ENCODE assay signal across 10 cellular contexts in the genomic region with DNA sequence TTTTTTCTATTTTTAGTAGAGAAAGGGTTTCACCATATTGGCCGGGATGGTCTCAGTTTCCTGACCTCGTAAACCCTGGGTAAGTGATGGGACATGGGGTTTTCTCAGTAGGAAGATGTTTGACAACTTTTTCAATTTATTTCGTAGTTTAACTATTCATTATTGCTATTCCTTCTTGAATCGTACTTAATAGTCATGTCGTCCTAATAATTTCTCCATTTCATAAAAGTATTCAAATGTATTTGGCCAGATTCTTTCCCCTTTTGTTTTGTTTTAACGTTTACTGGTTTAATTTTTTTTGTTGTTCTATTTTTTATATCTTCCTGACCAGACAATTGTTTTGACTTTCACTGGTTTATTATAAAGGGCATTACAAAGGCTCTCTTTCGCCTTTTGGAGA. TPM values are rescaled to one million over a fixed set of nuclear protein-coding genes. Genes with fewer than 3 reads are reported as not detected.
DNase-seq lines count a peak whose midpoint lies in the region; ATAC-seq and TF ChIP-seq lines count a peak whose summit lies in the region.
"Had no signal": no experiment of that assay in that cellular context is flagged by ENCODE, and none has a peak within 500 bp of the region (broad histone marks: within the 10 kb centered on the region; RNA-seq: fewer than 3 reads in every experiment).

No MANE protein-coding gene starts in this region.

- no peaks in the 10 kb centered on the region for H3K36me3 ChIP-seq in prostate gland
- H3K36me3 ChIP-seq: right atrium auricular region had no signal

- POLR2A ChIA-PET in activated CD4-positive, alpha-beta T cell treated with anti-CD3 and anti-CD28 coated beads for 36 hours (lab: Charles Lee) = no interaction called here

- peak overlapping the region; percentile 33 for H3K27ac ChIP-seq in VCaP
- H3K27ac ChIP-seq in prostate gland = peak overlapping the region in 1 of 2 donors; percentile 10
- H3K27ac ChIP-seq: right atrium auricular region had no signal

- H3K9me3 ChIP-seq in prostate gland = no peaks in the 10 kb centered on the region
- H3K9me3 ChIP-seq: right atrium auricular region had no signal

- peaks cover 42% of the 10 kb centered on the region for H3K4me1 Mint-ChIP-seq in activated CD4-positive, alpha-beta T cell treated with anti-CD3 and anti-CD28 coated beads for 36 hours
- H3K4me1 Mint-ChIP-seq in glutamatergic neuron (ENCODE audit: low read depth, unreplicated experiment) (peaks cover 9% of the 10 kb centered on the region), natural killer cell (peaks cover 7 to 10% of the 10 kb centered on the region in 2 donors), osteocyte (ENCODE audit: unreplicated experiment) (peaks cover 12% of the 10 kb centered on the region)

- H3K4me1 ChIP-seq in prostate gland (replicated peaks) = no peaks in the 10 kb centered on the region
- H3K4me1 ChIP-seq: right atrium auricular region had no signal

- intact Hi-C loops in activated CD4-positive, alpha-beta T cell treated with anti-CD3 and anti-CD28 coated beads for 36 hours (cut with DNase I, micrococcal nuclease) = loop anchor here in 1 of 2 experiments (1.0 to 5.0 kb wide), 8 partner anchors 45 to 639 kb away; a partner anchor contains a TSS
- intact Hi-C loops in prostate gland (cut with DNase I) (no loop called here), natural killer cell (cut with micrococcal nuclease) (no loop called here)

- H3K27me3 Mint-ChIP-seq in activated CD4-positive, alpha-beta T cell treated with anti-CD3 and anti-CD28 coated beads for 36 hours = peaks cover 35% of the 10 kb centered on the region
- peaks cover 17% of the 10 kb centered on the region for H3K27me3 Mint-ChIP-seq in glutamatergic neuron (ENCODE audit: unreplicated experiment)
- peaks cover 35 to 92% of the 10 kb centered on the region in 2 donors for H3K27me3 Mint-ChIP-seq in natural killer cell (ENCODE audit: low read depth in 2 of 2)
- H3K27me3 Mint-ChIP-seq in osteocyte (ENCODE audit: unreplicated experiment) = peaks cover 20% of the 10 kb centered on the region

- H3K4me3 ChIP-seq in prostate gland = peak overlapping the region; percentile 6 to 10
- H3K4me3 ChIP-seq: right atrium auricular region had no signal

- peak overlapping the region; percentile 72 for H3K4me3 Mint-ChIP-seq in activated CD4-positive, alpha-beta T cell treated with anti-CD3 and anti-CD28 coated beads for 36 hours
- peak overlapping the region; percentile 93 for H3K4me3 Mint-ChIP-seq in glutamatergic neuron (ENCODE audit: unreplicated experiment)
- H3K4me3 Mint-ChIP-seq in natural killer cell = no peak overlapping the region
- H3K4me3 Mint-ChIP-seq in osteocyte (ENCODE audit: unreplicated experiment) = no peak overlapping the region

- TF ChIP-seq CTCF in VCaP (conservative IDR thresholded peaks at IDR 0.05) (no peak), glutamatergic neuron (IDR thresholded peaks at IDR 0.05; ENCODE audit: partially characterized antibody, unreplicated experiment) (no peak), prostate gland (IDR thresholded peaks at IDR 0.05) (no peak), natural killer cell (IDR thresholded peaks at IDR 0.05) (no peak), osteocyte (IDR thresholded peaks at IDR 0.05) (no peak)

- peaks cover 2% of the 10 kb centered on the region for H3K9me3 Mint-ChIP-seq in activated CD4-positive, alpha-beta T cell treated with anti-CD3 and anti-CD28 coated beads for 36 hours (ENCODE audit: low read depth)
- peaks cover 19% of the 10 kb centered on the region for H3K9me3 Mint-ChIP-seq in glutamatergic neuron (ENCODE audit: unreplicated experiment)
- peaks cover 0 to 8% of the 10 kb centered on the region in 2 donors for H3K9me3 Mint-ChIP-seq in natural killer cell
- H3K9me3 Mint-ChIP-seq in osteocyte (ENCODE audit: unreplicated experiment) = no peaks in the 10 kb centered on the region

- TF ChIP-seq POLR2A in prostate gland (IDR thresholded peaks at IDR 0.05) = no peak

- CTCF ChIA-PET in activated CD4-positive, alpha-beta T cell treated with anti-CD3 and anti-CD28 coated beads for 36 hours (lab: Charles Lee) = interaction anchor here (0.6 to 1.1 kb wide), 7 partner anchors 47 to 1151 kb away, joined by 3 to 7 read pairs (median 3); no protein-coding TSS in a partner anchor

- WGBS in prostate gland = 52% methylated on average over 7 of the region's 7 CpGs

- H3K27me3 ChIP-seq in prostate gland (replicated peaks; ENCODE audit: insufficient read depth) = peaks cover 3% of the 10 kb centered on the region
- H3K27me3 ChIP-seq: right atrium auricular region had no signal

- peak overlapping the region; percentile 15 for H3K27ac Mint-ChIP-seq in activated CD4-positive, alpha-beta T cell treated with anti-CD3 and anti-CD28 coated beads for 36 hours
- H3K27ac Mint-ChIP-seq in glutamatergic neuron (ENCODE audit: unreplicated experiment) (no peak overlapping the region), natural killer cell (no peak overlapping the region), osteocyte (ENCODE audit: unreplicated experiment) (no peak overlapping the region)

- H3K36me3 Mint-ChIP-seq in activated CD4-positive, alpha-beta T cell treated with anti-CD3 and anti-CD28 coated beads for 36 hours (ENCODE audit: low read depth) = no peaks in the 10 kb centered on the region
- H3K36me3 Mint-ChIP-seq in glutamatergic neuron (ENCODE audit: unreplicated experiment) (no peaks in the 10 kb centered on the region), natural killer cell (peaks cover 13% of the 10 kb centered on the region), osteocyte (ENCODE audit: unreplicated experiment) (no peaks in the 10 kb centered on the region)

- no peak for DNase-seq in activated CD4-positive, alpha-beta T cell treated with anti-CD3 and anti-CD28 coated beads for 36 hours
- DNase-seq in activated CD4-positive, alpha-beta T cell treated with anti-CD3 and anti-CD28 coated beads, Interleukin-2, amount 50 U/mL, for 1 hour = no peak
- DNase-seq in glutamatergic neuron (no peak), prostate gland (ENCODE audit: low spot score) (no peak), natural killer cell (no peak), osteocyte (ENCODE audit: extremely low spot score, unreplicated experiment) (no peak)

- ATAC-seq in activated CD4-positive, alpha-beta T cell treated with anti-CD3 and anti-CD28 coated beads for 36 hours = no peak
- no peak for ATAC-seq in natural killer cell
- no peak for ATAC-seq in GM18861 (IDR thresholded peaks at IDR 0.05; ENCODE audit: unreplicated experiment)

RNA-seq across cellular contexts. Expression of a gene that starts 16.3 kb away (rescaled TPM):
- not detected for total RNA-seq in activated CD4-positive, alpha-beta T cell treated with anti-CD3 and anti-CD28 coated beads for 36 hours
- not detected for total RNA-seq in glutamatergic neuron (ENCODE audit: unreplicated experiment)
- not detected for total RNA-seq in prostate gland
- not detected for total RNA-seq in natural killer cell
- total RNA-seq in osteocyte = not detected in 2 replicates
- total RNA-seq: left cardiac atrium, right atrium auricular region had no signal

RNA-seq across cellular contexts. Expression of a gene that starts 26.4 kb away (rescaled TPM):
- total RNA-seq in activated CD4-positive, alpha-beta T cell treated with anti-CD3 and anti-CD28 coated beads for 36 hours = not detected
- total RNA-seq in glutamatergic neuron (ENCODE audit: unreplicated experiment) (not detected), prostate gland (under 1 TPM in 1 of 2 donors, not detected in 1; 0.40 TPM), natural killer cell (not detected), osteocyte (not detected in 2 replicates)
- total RNA-seq: left cardiac atrium, right atrium auricular region had no signal

Comparison
In these comparisons a context has a peak if more than half of its experiments do, and no peak if none do; other contexts are left out.
1. H3K4me3 Mint-ChIP-seq: peak in activated CD4-positive, alpha-beta T cell treated with anti-CD3 and anti-CD28 coated beads for 36 hours (single experiment) and glutamatergic neuron (single experiment); none in natural killer cell (single experiment) and osteocyte (single experiment).